Comparison of ENCODE assay signal across 22 cellular contexts in genomic region chr2:120438301-120439066, GRCh38.
"Had no signal": no experiment of that assay in that cellular context is flagged by ENCODE, and none has a peak within 500 bp of the region (broad histone marks: within the 10 kb centered on the region; RNA-seq: fewer than 3 reads in every experiment).

No MANE protein-coding gene starts in this region.

- H3K27ac ChIP-seq: colonic mucosa, heart left ventricle, ovary, right atrium auricular region, suprapubic skin, thyroid gland had no signal

- H3K4me2 ChIP-seq: smooth muscle cell had no signal

- DNase-seq: cerebellar nuclear complex; colonic mucosa; effector CD4-positive, alpha-beta T cell; heart left ventricle; hippocampal formation; left colon; left ventricle myocardium superior; mesenchymal stem cell; mucosa of descending colon; naive thymus-derived CD8-positive, alpha-beta T cell; ovary; stimulated activated CD4-positive, alpha-beta T cell treated with anti-CD3 and anti-CD28 coated beads, Interleukin-4, amount 100 ng/mL, for 1 hour; stimulated activated naive CD8-positive, alpha-beta T cell treated with anti-CD3 and anti-CD28 coated beads, Interleukin-15, Interleukin-2, amounts not matched to agents 100 U/mL and 50 U/mL, for 24 hours; thyroid gland had no signal

- H3K9me3 Mint-ChIP-seq: naive thymus-derived CD8-positive, alpha-beta T cell; stimulated activated effector memory CD8-positive, alpha-beta T cell treated with anti-CD3 and anti-CD28 coated beads, Interleukin-12 subunit alpha, Interleukin-12 subunit beta, amount 100 ng/mL, for 72 hours; type B pancreatic cell had no signal

- H3K36me3 Mint-ChIP-seq: naive thymus-derived CD8-positive, alpha-beta T cell; stimulated activated effector memory CD8-positive, alpha-beta T cell treated with anti-CD3 and anti-CD28 coated beads, Interleukin-12 subunit alpha, Interleukin-12 subunit beta, amount 100 ng/mL, for 72 hours; type B pancreatic cell had no signal

- ATAC-seq: heart left ventricle; left colon; left ventricle myocardium superior; mucosa of descending colon; naive thymus-derived CD8-positive, alpha-beta T cell; stimulated activated effector memory CD8-positive, alpha-beta T cell treated with anti-CD3 and anti-CD28 coated beads, Interleukin-12 subunit alpha, Interleukin-12 subunit beta, amount 100 ng/mL, for 72 hours; stimulated activated naive CD8-positive, alpha-beta T cell treated with anti-CD3 and anti-CD28 coated beads, Interleukin-15, Interleukin-2, amounts not matched to agents 100 U/mL and 50 U/mL, for 24 hours had no signal

- H3K27ac Mint-ChIP-seq: naive thymus-derived CD8-positive, alpha-beta T cell; stimulated activated effector memory CD8-positive, alpha-beta T cell treated with anti-CD3 and anti-CD28 coated beads, Interleukin-12 subunit alpha, Interleukin-12 subunit beta, amount 100 ng/mL, for 72 hours; type B pancreatic cell had no signal

- H3K36me3 ChIP-seq: colonic mucosa, heart left ventricle, ovary, right atrium auricular region, suprapubic skin, thyroid gland had no signal

- H3K4me1 Mint-ChIP-seq: stimulated activated effector memory CD8-positive, alpha-beta T cell treated with anti-CD3 and anti-CD28 coated beads, Interleukin-12 subunit alpha, Interleukin-12 subunit beta, amount 100 ng/mL, for 72 hours had no signal

- H3K4me3 Mint-ChIP-seq: naive thymus-derived CD8-positive, alpha-beta T cell; stimulated activated effector memory CD8-positive, alpha-beta T cell treated with anti-CD3 and anti-CD28 coated beads, Interleukin-12 subunit alpha, Interleukin-12 subunit beta, amount 100 ng/mL, for 72 hours; type B pancreatic cell had no signal

- H3K9me3 ChIP-seq: colonic mucosa, heart left ventricle, mucosa of descending colon, ovary, right atrium auricular region, suprapubic skin, thyroid gland had no signal

- H3K4me3 ChIP-seq: colonic mucosa, heart left ventricle, lung, mucosa of descending colon, ovary, right atrium auricular region, smooth muscle cell, suprapubic skin, thyroid gland had no signal

- H3K27me3 ChIP-seq: ovary, right atrium auricular region, thyroid gland had no signal

- FAIRE-seq: frontal cortex, urothelium cell line had no signal
